Comparison of ENCODE assay signal across 8 cellular contexts in the genomic region with DNA sequence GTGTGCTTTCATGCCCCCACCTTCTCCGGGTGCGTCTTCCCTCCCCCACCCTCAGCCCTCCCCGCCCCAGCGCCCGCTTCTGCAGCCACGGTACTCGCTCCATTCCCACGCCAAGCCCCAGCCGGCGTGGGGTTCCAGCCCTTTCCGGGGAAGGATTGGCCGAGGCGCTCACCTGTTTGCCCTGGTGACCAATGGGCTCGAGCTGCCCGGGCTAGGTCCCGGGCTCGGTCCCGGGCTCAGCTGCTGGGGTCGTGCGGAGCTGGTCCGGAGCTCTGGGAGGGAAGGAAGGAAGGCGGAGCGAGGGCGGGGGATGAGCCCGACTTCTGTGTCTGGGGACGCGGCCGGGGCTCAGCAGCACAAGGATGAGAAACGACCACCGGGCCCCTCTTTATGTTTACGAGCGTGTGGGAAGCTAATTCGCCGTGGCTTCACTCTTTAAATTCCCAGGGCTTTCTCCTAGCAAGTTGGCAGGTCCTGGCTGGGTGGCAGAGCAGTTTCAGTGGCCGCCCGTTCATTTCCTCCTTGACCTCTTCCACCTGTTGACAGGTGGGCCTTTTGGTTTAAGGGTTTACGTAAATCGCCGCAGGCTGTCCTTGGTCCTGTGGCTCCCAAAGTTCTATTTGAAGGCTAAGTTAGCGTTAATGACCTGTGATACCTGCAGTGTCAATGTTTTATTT. TPM values are rescaled to one million over a fixed set of nuclear protein-coding genes. Genes with fewer than 3 reads are reported as not detected.
DNase-seq lines count a peak whose midpoint lies in the region; ATAC-seq and TF ChIP-seq lines count a peak whose summit lies in the region.

A gene with protein sequence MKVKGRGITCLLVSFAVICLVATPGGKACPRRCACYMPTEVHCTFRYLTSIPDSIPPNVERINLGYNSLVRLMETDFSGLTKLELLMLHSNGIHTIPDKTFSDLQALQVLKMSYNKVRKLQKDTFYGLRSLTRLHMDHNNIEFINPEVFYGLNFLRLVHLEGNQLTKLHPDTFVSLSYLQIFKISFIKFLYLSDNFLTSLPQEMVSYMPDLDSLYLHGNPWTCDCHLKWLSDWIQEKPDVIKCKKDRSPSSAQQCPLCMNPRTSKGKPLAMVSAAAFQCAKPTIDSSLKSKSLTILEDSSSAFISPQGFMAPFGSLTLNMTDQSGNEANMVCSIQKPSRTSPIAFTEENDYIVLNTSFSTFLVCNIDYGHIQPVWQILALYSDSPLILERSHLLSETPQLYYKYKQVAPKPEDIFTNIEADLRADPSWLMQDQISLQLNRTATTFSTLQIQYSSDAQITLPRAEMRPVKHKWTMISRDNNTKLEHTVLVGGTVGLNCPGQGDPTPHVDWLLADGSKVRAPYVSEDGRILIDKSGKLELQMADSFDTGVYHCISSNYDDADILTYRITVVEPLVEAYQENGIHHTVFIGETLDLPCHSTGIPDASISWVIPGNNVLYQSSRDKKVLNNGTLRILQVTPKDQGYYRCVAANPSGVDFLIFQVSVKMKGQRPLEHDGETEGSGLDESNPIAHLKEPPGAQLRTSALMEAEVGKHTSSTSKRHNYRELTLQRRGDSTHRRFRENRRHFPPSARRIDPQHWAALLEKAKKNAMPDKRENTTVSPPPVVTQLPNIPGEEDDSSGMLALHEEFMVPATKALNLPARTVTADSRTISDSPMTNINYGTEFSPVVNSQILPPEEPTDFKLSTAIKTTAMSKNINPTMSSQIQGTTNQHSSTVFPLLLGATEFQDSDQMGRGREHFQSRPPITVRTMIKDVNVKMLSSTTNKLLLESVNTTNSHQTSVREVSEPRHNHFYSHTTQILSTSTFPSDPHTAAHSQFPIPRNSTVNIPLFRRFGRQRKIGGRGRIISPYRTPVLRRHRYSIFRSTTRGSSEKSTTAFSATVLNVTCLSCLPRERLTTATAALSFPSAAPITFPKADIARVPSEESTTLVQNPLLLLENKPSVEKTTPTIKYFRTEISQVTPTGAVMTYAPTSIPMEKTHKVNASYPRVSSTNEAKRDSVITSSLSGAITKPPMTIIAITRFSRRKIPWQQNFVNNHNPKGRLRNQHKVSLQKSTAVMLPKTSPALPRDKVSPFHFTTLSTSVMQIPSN (N-terminal part only) (minus strand): TSS at position 288 of the 677 bp plus-strand sequence. CDS start 2,352 bp downstream, outside the sequence.

- intact Hi-C loops in mammary epithelial cell (cut with micrococcal nuclease) (no loop called here), right lobe of liver (cut with DNase I) (no loop called here), tibial artery (cut with DNase I; ENCODE audit: low total_unique reads) (no loop called here)

- no peak for TF ChIP-seq POLR2A in right lobe of liver (IDR thresholded peaks at IDR 0.05)

- H3K9ac ChIP-seq in mammary epithelial cell (ENCODE audit: insufficient read depth, low read length): no peak within 1 kb of the TSS

- peak within 1 kb of the TSS; percentile 95 for H3K4me2 ChIP-seq in mammary epithelial cell (ENCODE audit: insufficient read depth, low read depth, low read length)

- BruUV-seq in mammary epithelial cell (replicated peaks; lab: Mats Ljungman, UMichigan): no TSS peak

- H2AFZ ChIP-seq in mammary epithelial cell (ENCODE audit: low read depth, low read length): peak within 1 kb of the TSS; percentile 60

- TF ChIP-seq CTCF in mammary epithelial cell (conservative IDR thresholded peaks at IDR 0.05 in 1 of 2, IDR thresholded peaks at IDR 0.05 in 1 of 2; ENCODE audit: extremely low read depth in 1 of 2, insufficient read depth in 1 of 2, low read depth in 1 of 2, low read length in 2 of 2) (no peak), right lobe of liver (IDR thresholded peaks at IDR 0.05) (no peak), tibial artery (IDR thresholded peaks at IDR 0.05) (no peak)

- peak within 1 kb of the TSS; percentile 22 to 47 (median 27) for H3K4me3 ChIP-seq in mammary epithelial cell (replicated peaks in 1 of 3; ENCODE audit: insufficient read depth in 1 of 3, low read depth in 2 of 3, low read length in 3 of 3)
- H3K4me3 ChIP-seq in right lobe of liver: peak within 1 kb of the TSS; percentile 29 to 52 (median 35)
- peak within 1 kb of the TSS; percentile 49 to 53 for H3K4me3 ChIP-seq in tibial artery

- H3K27ac ChIP-seq in mammary epithelial cell (ENCODE audit: insufficient read depth, low read depth, low read length) (no peak within 1 kb of the TSS), right lobe of liver (no peak within 1 kb of the TSS), tibial artery (peak within 1 kb of the TSS in 1 of 2 donors; percentile 28)

- CTCF ChIA-PET in mammary epithelial cell (lab: Charles Lee; ENCODE audit: low non-redundant PET): interaction anchor here (0.6 kb wide), 1 partner anchor 376 kb away, joined by 5 read pairs; no protein-coding TSS in a partner anchor

- no peaks in the 10 kb centered on the region for H4K20me1 ChIP-seq in mammary epithelial cell (ENCODE audit: insufficient read depth, low read length)

- in situ Hi-C loops in mammary epithelial cell (cut with MboI; ENCODE audit: low sequenced_read_pairs in 2 of 2): loop anchor here (25.0 kb wide), 2 partner anchors 201 to 1051 kb away; no protein-coding TSS in a partner anchor

- H3K9me3 ChIP-seq in mammary epithelial cell (replicated peaks; ENCODE audit: insufficient read depth, low read length): no peaks in the 10 kb centered on the region
- H3K9me3 ChIP-seq in right lobe of liver: no peaks in the 10 kb centered on the region
- H3K9me3 ChIP-seq in tibial artery: no peaks in the 10 kb centered on the region

- H3K27me3 ChIP-seq in mammary epithelial cell (ENCODE audit: insufficient read depth, low read length) (peaks cover 16% of the 10 kb centered on the region), right lobe of liver (no peaks in the 10 kb centered on the region), tibial artery (peaks cover 0 to 10% of the 10 kb centered on the region in 2 donors)

- H3K4me1 ChIP-seq in mammary epithelial cell (ENCODE audit: insufficient read depth, low read length): no peaks in the 10 kb centered on the region
- H3K4me1 ChIP-seq in right lobe of liver: peaks cover 0 to 3% (median 0%) of the 10 kb centered on the region in 4 donors
- peaks cover 0 to 9% (median 4%) of the 10 kb centered on the region in 4 donors for H3K4me1 ChIP-seq in tibial artery

- H3K79me2 ChIP-seq in mammary epithelial cell (ENCODE audit: insufficient read depth, low read length): no peaks in the 10 kb centered on the region

- dilution Hi-C loops in mammary epithelial cell (cut with HindIII; ENCODE audit: low sequenced_read_pairs): no loop called here

- ATAC-seq in right lobe of liver (peak; percentile 52 to 80 (median 66)), HG03342 (IDR thresholded peaks at IDR 0.05; ENCODE audit: unreplicated experiment) (no peak)

- 69% methylated on average over 5 of the region's 40 CpGs for WGBS in mammary epithelial cell (ENCODE audit: low coverage, missing lambda C conversion rate)
- WGBS in right lobe of liver (ENCODE audit: insufficient coverage, low coverage, low lambda C conversion rate, missing lambda C conversion rate): 12% methylated on average over 24 of the region's 40 CpGs

- H3K36me3 ChIP-seq in mammary epithelial cell (ENCODE audit: insufficient read depth, low read length) (no peaks in the 10 kb centered on the region), right lobe of liver (no peaks in the 10 kb centered on the region), tibial artery (no peaks in the 10 kb centered on the region)

- DNase-seq in NCI-H82 (lab: John Stamatoyannopoulos, UW) (peak; percentile 46), NCI-H82 treated with DMSO at 0.1 percent for 48 hours (lab: John Stamatoyannopoulos, UW; ENCODE audit: unreplicated experiment) (no peak), mammary epithelial cell (no peak), right lobe of liver (peak in 2 of 3 donors; percentile 43 to 62), tibial artery (peak in 1 of 2 donors; percentile 67), NCI-H446 treated with DMSO at 0.1 percent for 48 hours (lab: John Stamatoyannopoulos, UW) (no peak), NOMO-1 treated with DMSO at 0.1 percent for 48 hours (lab: John Stamatoyannopoulos, UW; ENCODE audit: unreplicated experiment) (no peak)

RNA-seq across cellular contexts. Expression of the gene that starts here (rescaled TPM):
- total RNA-seq in mammary epithelial cell: under 1 TPM in 1 of 2 donors, not detected in 1; under 0.01 TPM
- not detected for polyA plus RNA-seq in mammary epithelial cell
- polyA minus RNA-seq in mammary epithelial cell: not detected
- total RNA-seq in right lobe of liver: under 1 TPM; 0.06 to 0.35 (median 0.17) TPM

Comparison
In these comparisons a context has a peak if more than half of its experiments do, and no peak if none do; other contexts are left out.
1. Peak in DNase-seq, ATAC-seq and H3K4me3 ChIP-seq in right lobe of liver; RNA of the gene not detected or under 1 TPM.